1 cellular context compared by ENCODE assay signal in genomic region chr6:28776269-28777146, GRCh38.
TF ChIP-seq lines count a peak whose summit lies in the region.

No MANE protein-coding gene starts in this region.

TF ChIP-seq in H1, 55 proteins besides CTCF, POLR2A, EP300 and RAD21:
- TF ChIP-seq NANOG (IDR thresholded peaks at IDR 0.05; ENCODE audit: insufficient read depth, low read depth, low read length, poor library complexity, severe bottlenecking) (peak; percentile 28), SP1 (IDR thresholded peaks at IDR 0.05; ENCODE audit: low read depth, low read length) (peak; percentile 81), EZH2 (IDR thresholded peaks at IDR 0.05; ENCODE audit: low read depth, low read length, severe bottlenecking) (no peak), SUZ12 (IDR thresholded peaks at IDR 0.05; ENCODE audit: low read length) (peak; percentile 39), SAP30 (IDR thresholded peaks at IDR 0.05; ENCODE audit: insufficient read depth, insufficient replicate concordance, low read length) (no peak), HDAC2 (IDR thresholded peaks at IDR 0.05; ENCODE audit: borderline replicate concordance in 1 of 2, low read depth in 2 of 2, low read length in 2 of 2) (no peak), ATF3 (IDR thresholded peaks at IDR 0.05; ENCODE audit: insufficient read depth, low read depth, low read length) (no peak), ASH2L (IDR thresholded peaks at IDR 0.05; ENCODE audit: low read length) (peak; percentile 84), BACH1 (IDR thresholded peaks at IDR 0.05; ENCODE audit: low read length) (no peak), TEAD4 (IDR thresholded peaks at IDR 0.05; ENCODE audit: low read depth, low read length) (no peak), RXRA (IDR thresholded peaks at IDR 0.05; ENCODE audit: insufficient read depth, low read depth, low read length) (no peak), GTF2F1 (IDR thresholded peaks at IDR 0.05; ENCODE audit: borderline replicate concordance, low read depth, low read length) (no peak), CBX8 (IDR thresholded peaks at IDR 0.05; ENCODE audit: borderline replicate concordance, low read depth, low read length) (no peak), CBX5 (IDR thresholded peaks at IDR 0.05; ENCODE audit: low read depth, low read length) (no peak), GABPA (IDR thresholded peaks at IDR 0.05; ENCODE audit: borderline replicate concordance, insufficient read depth, low read length) (no peak), RBBP5 (IDR thresholded peaks at IDR 0.05; ENCODE audit: borderline replicate concordance, low read depth, low read length) (no peak), ATF2 (IDR thresholded peaks at IDR 0.05; ENCODE audit: low read length) (no peak), ZNF274 (IDR thresholded peaks at IDR 0.05; ENCODE audit: borderline replicate concordance, extremely low read depth, low read length) (no peak), TAF1 (IDR thresholded peaks at IDR 0.05; ENCODE audit: low read depth, low read length) (no peak), SP2 (IDR thresholded peaks at IDR 0.05; ENCODE audit: low read length) (no peak), EGR1 (IDR thresholded peaks at IDR 0.05; ENCODE audit: borderline replicate concordance, low read depth, low read length) (no peak), PHF8 (conservative IDR thresholded peaks at IDR 0.05; ENCODE audit: low read depth, low read length) (no peak), KDM1A (IDR thresholded peaks at IDR 0.05; ENCODE audit: borderline replicate concordance, low read length) (no peak; the same call in 1 of the 2 replicates), SIX5 (IDR thresholded peaks at IDR 0.05; ENCODE audit: low read depth, low read length) (no peak), USF2 (IDR thresholded peaks at IDR 0.05; ENCODE audit: low read length) (no peak), RNF2 (IDR thresholded peaks at IDR 0.05; ENCODE audit: borderline replicate concordance, low read depth, low read length, missing control alignments, poor library complexity, severe bottlenecking) (peak; percentile 38), JUN (IDR thresholded peaks at IDR 0.05; ENCODE audit: low read depth, low read length) (no peak), E2F6 (IDR thresholded peaks at IDR 0.05) (no peak), TCF12 (IDR thresholded peaks at IDR 0.05; ENCODE audit: low read depth, low read length) (no peak), KDM5A (IDR thresholded peaks at IDR 0.05; ENCODE audit: low read length) (no peak), KDM4A (IDR thresholded peaks at IDR 0.05; ENCODE audit: low read depth, low read length, severe bottlenecking) (no peak), CEBPB (IDR thresholded peaks at IDR 0.05; ENCODE audit: low read depth, low read length) (no peak), SRF (IDR thresholded peaks at IDR 0.05; ENCODE audit: low read depth, low read length) (0 out of 2 replicates have a peak, but pooled peaks have one; percentile 32), RFX5 (IDR thresholded peaks at IDR 0.05; ENCODE audit: borderline replicate concordance, low read depth, low read length) (no peak), TAF7 (optimal IDR thresholded peaks at IDR 0.05; ENCODE audit: borderline replicate concordance, low read depth, low read length) (no peak), CHD1 (IDR thresholded peaks at IDR 0.05; ENCODE audit: low read depth, low read length) (no peak), BCL11A (IDR thresholded peaks at IDR 0.05; ENCODE audit: low read depth in 2 of 2, low read length in 2 of 2) (no peak), FOSL1 (IDR thresholded peaks at IDR 0.05; ENCODE audit: insufficient read depth, low read depth, low read length) (no peak), TBP (IDR thresholded peaks at IDR 0.05; ENCODE audit: low read depth, low read length) (no peak), SIRT6 (IDR thresholded peaks at IDR 0.05; ENCODE audit: low read length) (no peak), POU5F1 (IDR thresholded peaks at IDR 0.05; ENCODE audit: low read depth, low read length) (no peak), CTBP2 (IDR thresholded peaks at IDR 0.05; ENCODE audit: borderline replicate concordance, insufficient read depth, insufficient read length, low read length) (no peak), CHD2 (IDR thresholded peaks at IDR 0.05; ENCODE audit: low read length) (no peak), SIN3A (conservative IDR thresholded peaks at IDR 0.05 in 1 of 2, IDR thresholded peaks at IDR 0.05 in 1 of 2; ENCODE audit: low read depth in 1 of 2, low read length in 2 of 2) (peak in 1 of 2 experiments; percentile 47; a peak in 1 of 4 replicates), CREB1 (IDR thresholded peaks at IDR 0.05) (no peak), JUND (IDR thresholded peaks at IDR 0.05; ENCODE audit: low read length) (no peak), POLR2AphosphoS5 (IDR thresholded peaks at IDR 0.05; ENCODE audit: low read depth, low read length) (no peak), MAFK (IDR thresholded peaks at IDR 0.05; ENCODE audit: low read depth, low read length) (no peak)
- TF ChIP-seq, protein P1, sequence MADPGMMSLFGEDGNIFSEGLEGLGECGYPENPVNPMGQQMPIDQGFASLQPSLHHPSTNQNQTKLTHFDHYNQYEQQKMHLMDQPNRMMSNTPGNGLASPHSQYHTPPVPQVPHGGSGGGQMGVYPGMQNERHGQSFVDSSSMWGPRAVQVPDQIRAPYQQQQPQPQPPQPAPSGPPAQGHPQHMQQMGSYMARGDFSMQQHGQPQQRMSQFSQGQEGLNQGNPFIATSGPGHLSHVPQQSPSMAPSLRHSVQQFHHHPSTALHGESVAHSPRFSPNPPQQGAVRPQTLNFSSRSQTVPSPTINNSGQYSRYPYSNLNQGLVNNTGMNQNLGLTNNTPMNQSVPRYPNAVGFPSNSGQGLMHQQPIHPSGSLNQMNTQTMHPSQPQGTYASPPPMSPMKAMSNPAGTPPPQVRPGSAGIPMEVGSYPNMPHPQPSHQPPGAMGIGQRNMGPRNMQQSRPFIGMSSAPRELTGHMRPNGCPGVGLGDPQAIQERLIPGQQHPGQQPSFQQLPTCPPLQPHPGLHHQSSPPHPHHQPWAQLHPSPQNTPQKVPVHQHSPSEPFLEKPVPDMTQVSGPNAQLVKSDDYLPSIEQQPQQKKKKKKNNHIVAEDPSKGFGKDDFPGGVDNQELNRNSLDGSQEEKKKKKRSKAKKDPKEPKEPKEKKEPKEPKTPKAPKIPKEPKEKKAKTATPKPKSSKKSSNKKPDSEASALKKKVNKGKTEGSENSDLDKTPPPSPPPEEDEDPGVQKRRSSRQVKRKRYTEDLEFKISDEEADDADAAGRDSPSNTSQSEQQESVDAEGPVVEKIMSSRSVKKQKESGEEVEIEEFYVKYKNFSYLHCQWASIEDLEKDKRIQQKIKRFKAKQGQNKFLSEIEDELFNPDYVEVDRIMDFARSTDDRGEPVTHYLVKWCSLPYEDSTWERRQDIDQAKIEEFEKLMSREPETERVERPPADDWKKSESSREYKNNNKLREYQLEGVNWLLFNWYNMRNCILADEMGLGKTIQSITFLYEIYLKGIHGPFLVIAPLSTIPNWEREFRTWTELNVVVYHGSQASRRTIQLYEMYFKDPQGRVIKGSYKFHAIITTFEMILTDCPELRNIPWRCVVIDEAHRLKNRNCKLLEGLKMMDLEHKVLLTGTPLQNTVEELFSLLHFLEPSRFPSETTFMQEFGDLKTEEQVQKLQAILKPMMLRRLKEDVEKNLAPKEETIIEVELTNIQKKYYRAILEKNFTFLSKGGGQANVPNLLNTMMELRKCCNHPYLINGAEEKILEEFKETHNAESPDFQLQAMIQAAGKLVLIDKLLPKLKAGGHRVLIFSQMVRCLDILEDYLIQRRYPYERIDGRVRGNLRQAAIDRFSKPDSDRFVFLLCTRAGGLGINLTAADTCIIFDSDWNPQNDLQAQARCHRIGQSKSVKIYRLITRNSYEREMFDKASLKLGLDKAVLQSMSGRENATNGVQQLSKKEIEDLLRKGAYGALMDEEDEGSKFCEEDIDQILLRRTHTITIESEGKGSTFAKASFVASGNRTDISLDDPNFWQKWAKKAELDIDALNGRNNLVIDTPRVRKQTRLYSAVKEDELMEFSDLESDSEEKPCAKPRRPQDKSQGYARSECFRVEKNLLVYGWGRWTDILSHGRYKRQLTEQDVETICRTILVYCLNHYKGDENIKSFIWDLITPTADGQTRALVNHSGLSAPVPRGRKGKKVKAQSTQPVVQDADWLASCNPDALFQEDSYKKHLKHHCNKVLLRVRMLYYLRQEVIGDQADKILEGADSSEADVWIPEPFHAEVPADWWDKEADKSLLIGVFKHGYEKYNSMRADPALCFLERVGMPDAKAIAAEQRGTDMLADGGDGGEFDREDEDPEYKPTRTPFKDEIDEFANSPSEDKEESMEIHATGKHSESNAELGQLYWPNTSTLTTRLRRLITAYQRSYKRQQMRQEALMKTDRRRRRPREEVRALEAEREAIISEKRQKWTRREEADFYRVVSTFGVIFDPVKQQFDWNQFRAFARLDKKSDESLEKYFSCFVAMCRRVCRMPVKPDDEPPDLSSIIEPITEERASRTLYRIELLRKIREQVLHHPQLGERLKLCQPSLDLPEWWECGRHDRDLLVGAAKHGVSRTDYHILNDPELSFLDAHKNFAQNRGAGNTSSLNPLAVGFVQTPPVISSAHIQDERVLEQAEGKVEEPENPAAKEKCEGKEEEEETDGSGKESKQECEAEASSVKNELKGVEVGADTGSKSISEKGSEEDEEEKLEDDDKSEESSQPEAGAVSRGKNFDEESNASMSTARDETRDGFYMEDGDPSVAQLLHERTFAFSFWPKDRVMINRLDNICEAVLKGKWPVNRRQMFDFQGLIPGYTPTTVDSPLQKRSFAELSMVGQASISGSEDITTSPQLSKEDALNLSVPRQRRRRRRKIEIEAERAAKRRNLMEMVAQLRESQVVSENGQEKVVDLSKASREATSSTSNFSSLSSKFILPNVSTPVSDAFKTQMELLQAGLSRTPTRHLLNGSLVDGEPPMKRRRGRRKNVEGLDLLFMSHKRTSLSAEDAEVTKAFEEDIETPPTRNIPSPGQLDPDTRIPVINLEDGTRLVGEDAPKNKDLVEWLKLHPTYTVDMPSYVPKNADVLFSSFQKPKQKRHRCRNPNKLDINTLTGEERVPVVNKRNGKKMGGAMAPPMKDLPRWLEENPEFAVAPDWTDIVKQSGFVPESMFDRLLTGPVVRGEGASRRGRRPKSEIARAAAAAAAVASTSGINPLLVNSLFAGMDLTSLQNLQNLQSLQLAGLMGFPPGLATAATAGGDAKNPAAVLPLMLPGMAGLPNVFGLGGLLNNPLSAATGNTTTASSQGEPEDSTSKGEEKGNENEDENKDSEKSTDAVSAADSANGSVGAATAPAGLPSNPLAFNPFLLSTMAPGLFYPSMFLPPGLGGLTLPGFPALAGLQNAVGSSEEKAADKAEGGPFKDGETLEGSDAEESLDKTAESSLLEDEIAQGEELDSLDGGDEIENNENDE (IDR thresholded peaks at IDR 0.05; ENCODE audit: insufficient replicate concordance, low read length) = no peak
